In the genomic region with DNA sequence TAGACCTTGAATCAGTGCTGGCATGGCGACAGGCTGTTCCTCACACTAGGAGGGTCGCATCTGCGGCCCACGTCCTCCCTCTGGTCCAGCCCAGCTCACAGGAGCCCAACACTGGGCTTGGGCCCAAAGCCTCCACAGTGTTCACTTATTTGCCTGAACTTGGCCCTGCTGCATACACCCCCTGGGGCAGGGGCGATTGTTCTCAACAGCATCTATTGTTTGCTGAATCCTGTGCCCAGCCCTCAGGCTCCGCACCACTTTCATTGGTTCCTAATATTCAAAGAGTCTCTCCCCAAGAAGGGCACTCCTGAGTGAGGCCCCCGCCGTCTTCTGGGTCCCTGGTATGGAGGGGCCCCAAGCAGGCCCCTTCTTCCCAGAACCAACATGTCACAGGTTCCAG, we compare ENCODE assay signal across 15 cellular contexts.
"Had no signal": no experiment of that assay in that cellular context is flagged by ENCODE, and none has a peak within 500 bp of the region (broad histone marks: within the 10 kb centered on the region; RNA-seq: fewer than 3 reads in every experiment).

No MANE protein-coding gene starts in this region.

- H3K27ac ChIP-seq: foreskin keratinocyte, lower lobe of right lung, neural progenitor cell, parathyroid adenoma, tibial artery, uterus had no signal

- H3K9me3 Mint-ChIP-seq: activated naive CD8-positive, alpha-beta T cell treated with anti-CD3 and anti-CD28 coated beads, Interleukin-2, amount 10 ng/mL, durations not matched to agents 7 days and 5 days; activated T-helper 1 cell treated with anti-CD3 and anti-CD28 coated beads, Interleukin-12 subunit alpha, Interleukin-12 subunit beta, Interleukin-2, Interleukin-4 antibody, amounts not matched to agents 30 ng/mL and 10 ng/mL and 1 ng/mL, durations not matched to agents 14 hours and 24 hours and 36 hours; neural progenitor cell had no signal

- H3K27ac Mint-ChIP-seq: activated naive CD8-positive, alpha-beta T cell treated with anti-CD3 and anti-CD28 coated beads, Interleukin-2, amount 10 ng/mL, durations not matched to agents 7 days and 5 days; activated T-helper 1 cell treated with anti-CD3 and anti-CD28 coated beads, Interleukin-12 subunit alpha, Interleukin-12 subunit beta, Interleukin-2, Interleukin-4 antibody, amounts not matched to agents 30 ng/mL and 10 ng/mL and 1 ng/mL, durations not matched to agents 14 hours and 24 hours and 36 hours; neural progenitor cell; stimulated activated naive B cell treated with anti-CD40 and anti-IgM and Interleukin-4, amounts not matched to agents 10 μg/mL and 1 μg/mL and 100 μg/mL, for 72 hours had no signal

- H3K36me3 ChIP-seq: lower lobe of right lung, neural progenitor cell, tibial artery, uterus had no signal

- H3K4me3 ChIP-seq: lower lobe of right lung, neural progenitor cell, tibial artery, uterus had no signal

- H3K4me1 Mint-ChIP-seq: activated naive CD8-positive, alpha-beta T cell treated with anti-CD3 and anti-CD28 coated beads, Interleukin-2, amount 10 ng/mL, durations not matched to agents 7 days and 5 days; stimulated activated naive B cell treated with anti-CD40 and anti-IgM and Interleukin-4, amounts not matched to agents 10 μg/mL and 1 μg/mL and 100 μg/mL, for 72 hours had no signal

- H3K36me3 Mint-ChIP-seq: activated naive CD8-positive, alpha-beta T cell treated with anti-CD3 and anti-CD28 coated beads, Interleukin-2, amount 10 ng/mL, durations not matched to agents 7 days and 5 days; neural progenitor cell; stimulated activated naive B cell treated with anti-CD40 and anti-IgM and Interleukin-4, amounts not matched to agents 10 μg/mL and 1 μg/mL and 100 μg/mL, for 72 hours had no signal

- H3K27me3 ChIP-seq: foreskin keratinocyte, neural progenitor cell, tibial artery, uterus had no signal

- H3K9me3 ChIP-seq: lower lobe of right lung, tibial artery, uterus had no signal

- DNase-seq: activated CD4-positive, CD25-positive, alpha-beta regulatory T cell treated with anti-CD3 and anti-CD28 coated beads, Interleukin-2, amount 50 U/mL, for 72 hours; activated naive CD8-positive, alpha-beta T cell treated with anti-CD3 and anti-CD28 coated beads, Interleukin-2, amount 10 ng/mL, durations not matched to agents 7 days and 5 days; cortex of kidney; effector CD8-positive, alpha-beta T cell; foreskin keratinocyte; left colon; lower lobe of right lung; midbrain; stimulated activated CD4-positive, alpha-beta T cell treated with anti-CD3 and anti-CD28 coated beads, Interleukin-2, amount 100 ng/mL, for 48 hours; stimulated activated naive B cell treated with anti-CD40 and anti-IgM and Interleukin-4, amounts not matched to agents 10 μg/mL and 1 μg/mL and 100 μg/mL, for 72 hours; tibial artery; uterus had no signal

- H3K4me3 Mint-ChIP-seq: activated naive CD8-positive, alpha-beta T cell treated with anti-CD3 and anti-CD28 coated beads, Interleukin-2, amount 10 ng/mL, durations not matched to agents 7 days and 5 days; activated T-helper 1 cell treated with anti-CD3 and anti-CD28 coated beads, Interleukin-12 subunit alpha, Interleukin-12 subunit beta, Interleukin-2, Interleukin-4 antibody, amounts not matched to agents 30 ng/mL and 10 ng/mL and 1 ng/mL, durations not matched to agents 14 hours and 24 hours and 36 hours; neural progenitor cell; stimulated activated naive B cell treated with anti-CD40 and anti-IgM and Interleukin-4, amounts not matched to agents 10 μg/mL and 1 μg/mL and 100 μg/mL, for 72 hours had no signal
